Comparison of ENCODE assay signal across 23 cellular contexts in the genomic region with DNA sequence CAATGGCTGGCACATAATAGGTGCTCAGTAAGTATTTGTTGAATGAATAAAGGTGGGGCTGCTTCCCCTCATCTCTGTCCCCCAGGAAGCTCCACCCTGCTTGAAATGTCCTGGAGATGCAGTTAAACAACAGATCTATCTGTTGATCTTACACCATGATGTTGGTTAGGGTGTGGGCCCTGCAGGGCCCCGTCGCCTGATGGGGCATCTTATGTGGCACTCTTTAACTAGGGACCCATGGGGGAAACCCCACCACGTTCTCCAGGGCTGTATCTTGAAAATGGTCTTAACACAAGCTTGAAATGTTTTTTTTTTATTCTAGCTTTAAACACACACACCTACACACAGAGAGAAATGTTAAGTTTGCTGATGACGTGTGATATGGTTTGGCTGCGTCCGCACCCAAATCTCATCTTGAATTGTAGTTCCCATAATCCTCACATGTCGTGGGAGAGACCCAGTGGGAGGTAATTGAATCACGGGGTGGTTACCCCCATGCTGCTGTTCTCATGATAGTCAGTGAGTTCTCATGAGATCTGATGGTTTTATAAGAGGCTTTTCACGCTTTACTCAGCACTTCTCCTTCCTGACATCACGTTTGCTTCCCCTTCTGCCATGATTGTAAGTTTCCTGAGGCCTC.
DNase-seq lines count a peak whose midpoint lies in the region; ATAC-seq lines count a peak whose summit lies in the region.
"Had no signal": no experiment of that assay in that cellular context is flagged by ENCODE, and none has a peak within 500 bp of the region (broad histone marks: within the 10 kb centered on the region; RNA-seq: fewer than 3 reads in every experiment).

No MANE protein-coding gene starts in this region.

- DNase-seq in activated CD4-positive, alpha-beta T cell treated with anti-CD3 and anti-CD28 coated beads, Interleukin-2, amount 10 ng/mL, durations not matched to agents 7 days and 5 days = no peak
- DNase-seq in activated CD4-positive, alpha-beta T cell treated with anti-CD3 and anti-CD28 coated beads for 1 hour = no peak
- DNase-seq in naive thymus-derived CD4-positive, alpha-beta T cell = no peak
- no peak for DNase-seq in stimulated activated effector memory CD8-positive, alpha-beta T cell treated with anti-CD3 and anti-CD28 coated beads, Interleukin-12 subunit alpha, Interleukin-12 subunit beta, amount 100 ng/mL, for 72 hours (ENCODE audit: low spot score in 2 of 2)
- DNase-seq in NCI-H2081 (lab: John Stamatoyannopoulos, UW) (no peak), neuronal stem cell (ENCODE audit: low spot score) (no peak), globus pallidus (ENCODE audit: low spot score) (no peak)
- DNase-seq: AML-193, COR-L47, GF-D8, GOT3, Kasumi-1, MM.1S, NCI-H1092, NCI-H1436 treated with DMSO at 0.1 percent for 48 hours, NCI-H2029, NCI-H2171 treated with DMSO at 0.1 percent for 48 hours, NCI-H446 treated with DMSO at 0.1 percent for 48 hours, SHP77 had no signal

- no peak overlapping the region for H3K14ac ChIP-seq in neuronal stem cell (ENCODE audit: low read length)

- H3K4me3 Mint-ChIP-seq in activated CD4-positive, alpha-beta T cell treated with anti-CD3 and anti-CD28 coated beads, Interleukin-2, amount 10 ng/mL, durations not matched to agents 7 days and 5 days = no peak overlapping the region
- H3K4me3 Mint-ChIP-seq in activated T-helper 17 cell treated with anti-CD3 and anti-CD28 coated beads, Interleukin-2, amount 50 U/mL, for 72 hours = no peak overlapping the region
- H3K4me3 Mint-ChIP-seq in naive thymus-derived CD4-positive, alpha-beta T cell = no peak overlapping the region
- H3K4me3 Mint-ChIP-seq in stimulated activated effector memory CD8-positive, alpha-beta T cell treated with anti-CD3 and anti-CD28 coated beads, Interleukin-12 subunit alpha, Interleukin-12 subunit beta, amount 100 ng/mL, for 72 hours = no peak overlapping the region

- CTCF ChIA-PET in activated CD4-positive, alpha-beta T cell treated with anti-CD3 and anti-CD28 coated beads, Interleukin-2, amount 10 ng/mL, durations not matched to agents 7 days and 5 days (lab: Charles Lee) = interaction anchor here (1.6 kb wide), 1 partner anchor 12 kb away, joined by 4 read pairs; no protein-coding TSS in a partner anchor
- CTCF ChIA-PET in naive thymus-derived CD4-positive, alpha-beta T cell (lab: Charles Lee) = no interaction called here

- no peak overlapping the region for H2AFZ ChIP-seq in neuronal stem cell (ENCODE audit: low read length)

- H3K4me1 Mint-ChIP-seq in activated CD4-positive, alpha-beta T cell treated with anti-CD3 and anti-CD28 coated beads, Interleukin-2, amount 10 ng/mL, durations not matched to agents 7 days and 5 days = peaks cover 21% of the 10 kb centered on the region
- peaks cover 16% of the 10 kb centered on the region for H3K4me1 Mint-ChIP-seq in activated T-helper 17 cell treated with anti-CD3 and anti-CD28 coated beads, Interleukin-2, amount 50 U/mL, for 72 hours
- peaks cover 9 to 22% (median 11%) of the 10 kb centered on the region in 7 donors for H3K4me1 Mint-ChIP-seq in naive thymus-derived CD4-positive, alpha-beta T cell
- H3K4me1 Mint-ChIP-seq in stimulated activated effector memory CD8-positive, alpha-beta T cell treated with anti-CD3 and anti-CD28 coated beads, Interleukin-12 subunit alpha, Interleukin-12 subunit beta, amount 100 ng/mL, for 72 hours = peaks cover 18% of the 10 kb centered on the region

- H3K4me2 ChIP-seq in neuronal stem cell (ENCODE audit: insufficient read depth, low read length, poor library complexity, severe bottlenecking) = no peak overlapping the region

- no peak overlapping the region for H4K8ac ChIP-seq in neuronal stem cell (ENCODE audit: low read depth, low read length)

- H3K9ac ChIP-seq in neuronal stem cell (ENCODE audit: low read depth, low read length, poor library complexity) = no peak overlapping the region

- H2AK5ac ChIP-seq in neuronal stem cell (ENCODE audit: low read depth, low read length) = no peak overlapping the region

- no CpG with 5 or more reads among the region's 10 CpGs for WGBS in neuronal stem cell (ENCODE audit: extremely low coverage in 2 of 2, insufficient read length in 2 of 2, insufficient replicate concordance in 1 of 2), 2 donors

- H2BK5ac ChIP-seq in neuronal stem cell (ENCODE audit: low read length) = no peak overlapping the region

- H3K23ac ChIP-seq in neuronal stem cell (ENCODE audit: low read depth, low read length, poor library complexity) = no peak overlapping the region

- no peaks in the 10 kb centered on the region for H3K79me1 ChIP-seq in neuronal stem cell (ENCODE audit: low read depth, low read length)

- ATAC-seq in activated T-helper 17 cell treated with anti-CD3 and anti-CD28 coated beads, Interleukin-2, amount 50 U/mL, for 72 hours (replicated peaks) = peak; percentile 31
- ATAC-seq in naive thymus-derived CD4-positive, alpha-beta T cell = peak; percentile 34
- ATAC-seq in stimulated activated effector memory CD8-positive, alpha-beta T cell treated with anti-CD3 and anti-CD28 coated beads, Interleukin-12 subunit alpha, Interleukin-12 subunit beta, amount 100 ng/mL, for 72 hours = peak; percentile 28
- ATAC-seq: HCT116 had no signal

- peak overlapping the region; percentile 15 for H3K27ac Mint-ChIP-seq in activated CD4-positive, alpha-beta T cell treated with anti-CD3 and anti-CD28 coated beads, Interleukin-2, amount 10 ng/mL, durations not matched to agents 7 days and 5 days
- H3K27ac Mint-ChIP-seq in activated T-helper 17 cell treated with anti-CD3 and anti-CD28 coated beads, Interleukin-2, amount 50 U/mL, for 72 hours = no peak overlapping the region
- no peak overlapping the region for H3K27ac Mint-ChIP-seq in naive thymus-derived CD4-positive, alpha-beta T cell
- no peak overlapping the region for H3K27ac Mint-ChIP-seq in stimulated activated effector memory CD8-positive, alpha-beta T cell treated with anti-CD3 and anti-CD28 coated beads, Interleukin-12 subunit alpha, Interleukin-12 subunit beta, amount 100 ng/mL, for 72 hours

- peaks cover 0 to 5% of the 10 kb centered on the region in 2 donors for H3K4me1 ChIP-seq in naive thymus-derived CD4-positive, alpha-beta T cell (ENCODE audit: control insufficient read depth in 2 of 2, insufficient read depth in 2 of 2, low read length in 2 of 2)
- H3K4me1 ChIP-seq in neuronal stem cell (ENCODE audit: control insufficient read depth in 2 of 2, insufficient read depth in 1 of 2, low read depth in 1 of 2, low read length in 2 of 2) = no peaks in the 10 kb centered on the region

- no peak overlapping the region for H3K4me3 ChIP-seq in naive thymus-derived CD4-positive, alpha-beta T cell (ENCODE audit: low read length)
- no peak overlapping the region for H3K4me3 ChIP-seq in neuronal stem cell (ENCODE audit: low read length in 2 of 2)

- H4K91ac ChIP-seq in neuronal stem cell (ENCODE audit: low read depth, low read length, poor library complexity) = no peak overlapping the region

- no peak overlapping the region for H2BK120ac ChIP-seq in neuronal stem cell (ENCODE audit: low read depth, low read length)

- no peaks in the 10 kb centered on the region for H3K36me3 Mint-ChIP-seq in activated CD4-positive, alpha-beta T cell treated with anti-CD3 and anti-CD28 coated beads, Interleukin-2, amount 10 ng/mL, durations not matched to agents 7 days and 5 days (ENCODE audit: low read depth)
- H3K36me3 Mint-ChIP-seq in activated T-helper 17 cell treated with anti-CD3 and anti-CD28 coated beads, Interleukin-2, amount 50 U/mL, for 72 hours (ENCODE audit: low read depth) = no peaks in the 10 kb centered on the region
- H3K36me3 Mint-ChIP-seq in naive thymus-derived CD4-positive, alpha-beta T cell = no peaks in the 10 kb centered on the region
- no peaks in the 10 kb centered on the region for H3K36me3 Mint-ChIP-seq in stimulated activated effector memory CD8-positive, alpha-beta T cell treated with anti-CD3 and anti-CD28 coated beads, Interleukin-12 subunit alpha, Interleukin-12 subunit beta, amount 100 ng/mL, for 72 hours

- no peaks in the 10 kb centered on the region for H3K9me3 Mint-ChIP-seq in activated CD4-positive, alpha-beta T cell treated with anti-CD3 and anti-CD28 coated beads, Interleukin-2, amount 10 ng/mL, durations not matched to agents 7 days and 5 days
- H3K9me3 Mint-ChIP-seq in activated T-helper 17 cell treated with anti-CD3 and anti-CD28 coated beads, Interleukin-2, amount 50 U/mL, for 72 hours = peaks cover 5% of the 10 kb centered on the region
- H3K9me3 Mint-ChIP-seq in naive thymus-derived CD4-positive, alpha-beta T cell = peaks cover 0 to 1% (median 0%) of the 10 kb centered on the region in 11 donors
- H3K9me3 Mint-ChIP-seq in stimulated activated effector memory CD8-positive, alpha-beta T cell treated with anti-CD3 and anti-CD28 coated beads, Interleukin-12 subunit alpha, Interleukin-12 subunit beta, amount 100 ng/mL, for 72 hours = no peaks in the 10 kb centered on the region

- H3K27ac ChIP-seq in naive thymus-derived CD4-positive, alpha-beta T cell (ENCODE audit: low read depth, low read length) = no peak overlapping the region
- no peak overlapping the region for H3K27ac ChIP-seq in neuronal stem cell (replicated peaks; ENCODE audit: low read length)
- H3K27ac ChIP-seq: 22Rv1, C4-2B had no signal

- no peaks in the 10 kb centered on the region for H3K27me3 Mint-ChIP-seq in activated CD4-positive, alpha-beta T cell treated with anti-CD3 and anti-CD28 coated beads, Interleukin-2, amount 10 ng/mL, durations not matched to agents 7 days and 5 days
- H3K27me3 Mint-ChIP-seq in activated T-helper 17 cell treated with anti-CD3 and anti-CD28 coated beads, Interleukin-2, amount 50 U/mL, for 72 hours = no peaks in the 10 kb centered on the region
- no peaks in the 10 kb centered on the region for H3K27me3 Mint-ChIP-seq in naive thymus-derived CD4-positive, alpha-beta T cell

- no peak overlapping the region for H2BK15ac ChIP-seq in neuronal stem cell (ENCODE audit: low read length)

- no peak overlapping the region for H3K4ac ChIP-seq in neuronal stem cell (ENCODE audit: low read length)

- H2BK12ac ChIP-seq in neuronal stem cell (ENCODE audit: low read length) = no peak overlapping the region

- POLR2A ChIA-PET in activated CD4-positive, alpha-beta T cell treated with anti-CD3 and anti-CD28 coated beads, Interleukin-2, amount 10 ng/mL, durations not matched to agents 7 days and 5 days (lab: Charles Lee) = no interaction called here
- POLR2A ChIA-PET in naive thymus-derived CD4-positive, alpha-beta T cell (lab: Charles Lee) = no interaction called here

- H3K36me3 ChIP-seq in naive thymus-derived CD4-positive, alpha-beta T cell (ENCODE audit: control insufficient read depth in 2 of 3, insufficient read depth in 3 of 3, low read length in 3 of 3) = no peaks in the 10 kb centered on the region
- H3K36me3 ChIP-seq in neuronal stem cell (replicated peaks in 1 of 2; ENCODE audit: control insufficient read depth in 2 of 2, insufficient read depth in 2 of 2, low read length in 2 of 2) = no peaks in the 10 kb centered on the region

- intact Hi-C loops in naive thymus-derived CD4-positive, alpha-beta T cell (cut with micrococcal nuclease) = no loop called here

- H3K9me3 ChIP-seq in naive thymus-derived CD4-positive, alpha-beta T cell (ENCODE audit: control insufficient read depth in 2 of 3, low read length in 3 of 3) = no peaks in the 10 kb centered on the region
- no peaks in the 10 kb centered on the region for H3K9me3 ChIP-seq in neuronal stem cell (replicated peaks in 1 of 2; ENCODE audit: control insufficient read depth in 2 of 2, insufficient read depth in 1 of 2, low read depth in 1 of 2, low read length in 2 of 2)

- H3K27me3 ChIP-seq in naive thymus-derived CD4-positive, alpha-beta T cell (ENCODE audit: control insufficient read depth in 2 of 2, insufficient read depth in 2 of 2, low read length in 2 of 2) = no peaks in the 10 kb centered on the region
- no peaks in the 10 kb centered on the region for H3K27me3 ChIP-seq in neuronal stem cell (ENCODE audit: control insufficient read depth in 3 of 3, insufficient read depth in 3 of 3, low read depth in 1 of 3, low read length in 3 of 3)

- no peak overlapping the region for H3K18ac ChIP-seq in neuronal stem cell (ENCODE audit: low read length)
